12 cellular contexts compared by ENCODE assay signal in genomic region chr7:31316876-31317275, GRCh38. TPM values are rescaled to one million over a fixed set of nuclear protein-coding genes. Genes with fewer than 3 reads are reported as not detected.
"Had no signal": no experiment of that assay in that cellular context is flagged by ENCODE, and none has a peak within 500 bp of the region (broad histone marks: within the 10 kb centered on the region; RNA-seq: fewer than 3 reads in every experiment).

No MANE protein-coding gene starts in this region.

- FAIRE-seq: H1, H54 had no signal

- H3K27ac ChIP-seq: GM23248 had no signal

- H3K4me1 ChIP-seq: HAP-1 had no signal

- H3K36me3 ChIP-seq: HAP-1 had no signal

- H3K27ac Mint-ChIP-seq: GM23338, H9, HFFc6 had no signal

- H3K9me3 Mint-ChIP-seq: GM23338, H9 had no signal

- H3K4me3 Mint-ChIP-seq: GM23338, H9, HFFc6 had no signal

- H2AFZ ChIP-seq: GM23248, GM23338 had no signal

- H3K9me3 ChIP-seq: HAP-1 had no signal

- H3K9ac ChIP-seq: GM23248 had no signal

- DNase-seq: GM23248, GOT3, H7, H9, HCEC 1CT, HFFc6 had no signal

- H3K4me2 ChIP-seq: GM23338 had no signal

- ATAC-seq: GM23338, HCT116 had no signal

- H3K4me3 ChIP-seq: GM23248, GM23338, HAP-1 had no signal

RNA-seq across cellular contexts. Expression of gene NEUROD6, which starts 23.6 kb away (rescaled TPM):
- total RNA-seq: GM23248, GM23338, H1, H4, H7, H9, HFFc6 had no signal
- polyA plus RNA-seq: GM23248, GM23338, H1 had no signal
